10 cellular contexts compared by ENCODE assay signal in genomic region chr22:35971418-35972119, GRCh38. TPM values are rescaled to one million over a fixed set of nuclear protein-coding genes. Genes with fewer than 3 reads are reported as not detected.
DNase-seq lines count a peak whose midpoint lies in the region; ATAC-seq and TF ChIP-seq lines count a peak whose summit lies in the region.
"Had no signal": no experiment of that assay in that cellular context is flagged by ENCODE, and none has a peak within 500 bp of the region (broad histone marks: within the 10 kb centered on the region; RNA-seq: fewer than 3 reads in every experiment).

No MANE protein-coding gene starts in this region.

- H3K27ac ChIP-seq in SJCRH30 = peak overlapping the region; percentile 10; the same call in 1 of the 2 replicates
- H3K27ac ChIP-seq in skin epidermis = peak overlapping the region in 18 of 21 experiments; percentile 23 to 89 (median 50)
- H3K27ac ChIP-seq: HL-60 had no signal

- no peaks in the 10 kb centered on the region for H3K27me3 ChIP-seq in SJCRH30

- H3K36me3 ChIP-seq in SJCRH30 = no peaks in the 10 kb centered on the region

- ATAC-seq in GM21737 (IDR thresholded peaks at IDR 0.05; ENCODE audit: unreplicated experiment) (no peak), HG02885 (IDR thresholded peaks at IDR 0.05; ENCODE audit: poor library complexity, unreplicated experiment) (no peak)

- no peak for TF ChIP-seq CTCF in fibroblast of villous mesenchyme (IDR thresholded peaks at IDR 0.05; ENCODE audit: insufficient read depth, low read depth, low read length)
- TF ChIP-seq CTCF in GM20000 (IDR thresholded peaks at IDR 0.05; ENCODE audit: extremely low read depth, missing control alignments) = no peak

- H3K4me3 ChIP-seq in SJCRH30 (no peak overlapping the region), fibroblast of villous mesenchyme (ENCODE audit: low read depth, low read length) (no peak overlapping the region), skin epidermis (no peak overlapping the region)

- DNase-seq in ELR (ENCODE audit: low read depth) = peak; percentile 68
- peak; percentile 18 to 56 for DNase-seq in SJCRH30
- peak; percentile 86 for DNase-seq in fibroblast of villous mesenchyme (ENCODE audit: low read depth)
- DNase-seq in GM20000 (ENCODE audit: low spot score) = no peak
- no peak for DNase-seq in NCI-H82 treated with DMSO at 0.1 percent for 48 hours (lab: John Stamatoyannopoulos, UW; ENCODE audit: unreplicated experiment)
- DNase-seq: midbrain had no signal

- H3K9me3 ChIP-seq in SJCRH30 (replicated peaks) = no peaks in the 10 kb centered on the region

- peaks cover 21% of the 10 kb centered on the region for H3K4me1 ChIP-seq in SJCRH30

RNA-seq across cellular contexts. Expression of gene RBFOX2, which starts 57.1 kb away (rescaled TPM):
- total RNA-seq in SJCRH30 (2014; rRNA removed; shearing (Covaris generic)) = 136 and 147 TPM in 2 replicates
- total RNA-seq in fibroblast of villous mesenchyme = 160 and 174 TPM in 2 replicates

Comparison
In these comparisons a context has a peak if more than half of its experiments do, and no peak if none do; other contexts are left out.
1. DNase-seq: peak in ELR (single experiment), SJCRH30 (2 of 2) and fibroblast of villous mesenchyme (single experiment); none in GM20000 (single experiment) and NCI-H82 treated with DMSO at 0.1 percent for 48 hours (single experiment).